Comparison of ENCODE assay signal across 10 cellular contexts in the genomic region with DNA sequence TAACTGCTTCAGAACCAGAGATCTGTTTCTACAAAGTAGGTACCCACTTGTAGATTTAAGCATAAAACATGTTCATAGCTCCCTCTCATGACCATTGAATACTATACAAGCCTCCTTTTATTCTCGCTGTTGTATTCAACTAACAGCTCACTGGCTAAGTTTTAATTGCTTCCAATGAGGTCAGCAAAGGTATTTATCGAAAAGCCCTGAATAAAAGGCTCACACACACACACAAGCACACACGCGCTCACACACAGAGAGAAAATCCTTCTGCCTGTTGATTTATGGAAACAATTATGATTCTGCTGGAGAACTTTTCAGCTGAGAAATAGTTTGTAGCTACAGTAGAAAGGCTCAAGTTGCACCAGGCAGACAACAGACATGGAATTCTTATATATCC. TPM values are rescaled to one million over a fixed set of nuclear protein-coding genes. Genes with fewer than 3 reads are reported as not detected.
A peak's percentile ranks its signal among the peaks of the same experiment; 100 is the strongest.
DNase-seq lines count a peak whose midpoint lies in the region; ATAC-seq, FAIRE-seq and TF ChIP-seq lines count a peak whose summit lies in the region.
"Had no signal": no experiment of that assay in that cellular context is flagged by ENCODE, and none has a peak within 500 bp of the region (broad histone marks: within the 10 kb centered on the region; RNA-seq: fewer than 3 reads in every experiment).

A gene with protein sequence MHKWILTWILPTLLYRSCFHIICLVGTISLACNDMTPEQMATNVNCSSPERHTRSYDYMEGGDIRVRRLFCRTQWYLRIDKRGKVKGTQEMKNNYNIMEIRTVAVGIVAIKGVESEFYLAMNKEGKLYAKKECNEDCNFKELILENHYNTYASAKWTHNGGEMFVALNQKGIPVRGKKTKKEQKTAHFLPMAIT (plus strand): TSS at position 222 of the 400 bp plus-strand sequence. CDS start 1,056 bp downstream, outside the sequence.

- DNase-seq in HCT116 (ENCODE audit: low read depth, low spot score) (no peak), ascending aorta (ENCODE audit: low spot score in 2 of 2) (no peak), kidney (no peak), stomach (no peak), GM13976 (ENCODE audit: low spot score) (no peak), occipital lobe (lab: John Stamatoyannopoulos, UW) (no peak)
- no peak for DNase-seq in activated T-cell treated with anti-CD3 and anti-CD28 coated beads, Interleukin-2, amount 50 U/mL, for 24 hours
- DNase-seq: KBM-7, WERI-Rb-1 had no signal

- no peak for FAIRE-seq in kidney (lab: Jason Lieb, UNC)

- H3K27me3 ChIP-seq in HCT116 (ENCODE audit: insufficient read depth, low read length), result no peaks in the 10 kb centered on the region
- H3K27me3 ChIP-seq in ascending aorta, result no peaks in the 10 kb centered on the region
- no peaks in the 10 kb centered on the region for H3K27me3 ChIP-seq in stomach

- no peaks in the 10 kb centered on the region for H3K9me2 ChIP-seq in HCT116 (ENCODE audit: insufficient read depth)

- POLR2A ChIA-PET in HCT116 (lab: Charles Lee), result no interaction called here

- H3K9ac ChIP-seq in HCT116 (ENCODE audit: low read length) (no peak within 1 kb of the TSS), kidney (ENCODE audit: low read length in 2 of 2) (peak within 1 kb of the TSS in 1 of 2 donors; percentile 42)

- H3K4me1 ChIP-seq in HCT116 (ENCODE audit: control insufficient read depth in 1 of 2, insufficient read depth in 2 of 2, low read length in 2 of 2), result no peaks in the 10 kb centered on the region
- H3K4me1 ChIP-seq in ascending aorta, result no peaks in the 10 kb centered on the region
- no peaks in the 10 kb centered on the region for H3K4me1 ChIP-seq in kidney (ENCODE audit: control insufficient read depth in 1 of 2, insufficient read depth in 1 of 2, low read depth in 1 of 2, low read length in 2 of 2)
- H3K4me1 ChIP-seq in stomach, result peaks cover 0 to 9% (median 0%) of the 10 kb centered on the region in 4 donors

- H2AFZ ChIP-seq in HCT116 (ENCODE audit: low read depth, low read length, poor library complexity, severe bottlenecking), result peak within 1 kb of the TSS; percentile 51

- no peak within 1 kb of the TSS for H3K27ac ChIP-seq in HCT116 (ENCODE audit: low read depth, low read length)
- no peak within 1 kb of the TSS for H3K27ac ChIP-seq in ascending aorta
- peak within 1 kb of the TSS in 1 of 2 donors; percentile 50 for H3K27ac ChIP-seq in kidney (ENCODE audit: low read depth in 2 of 2, low read length in 2 of 2)
- peak within 1 kb of the TSS in 4 of 5 donors; percentile 57 to 72 (median 60) for H3K27ac ChIP-seq in stomach
- H3K27ac ChIP-seq: WERI-Rb-1 had no signal

- no peaks in the 10 kb centered on the region for H3K79me2 ChIP-seq in HCT116 (ENCODE audit: insufficient read depth, low read length)

- CTCF ChIA-PET in HCT116 (lab: Charles Lee), result interaction anchor here (0.7 to 2.8 kb wide), 10 partner anchors 9 to 893 kb away, joined by 3 to 37 read pairs (median 5); no protein-coding TSS in a partner anchor

- H3K9me3 ChIP-seq in HCT116 (ENCODE audit: control insufficient read depth in 1 of 2, insufficient read depth in 1 of 2, low read depth in 1 of 2, low read length in 2 of 2), result no peaks in the 10 kb centered on the region
- H3K9me3 ChIP-seq in ascending aorta, result no peaks in the 10 kb centered on the region
- H3K9me3 ChIP-seq in kidney (ENCODE audit: control insufficient read depth in 1 of 2, low read length in 2 of 2), result no peaks in the 10 kb centered on the region
- H3K9me3 ChIP-seq in stomach, result no peaks in the 10 kb centered on the region

- no peaks in the 10 kb centered on the region for H3K27me3 Mint-ChIP-seq in activated T-cell treated with anti-CD3 and anti-CD28 coated beads, Interleukin-2, amount 50 U/mL, for 24 hours

- RAD21 ChIA-PET in HCT116 (lab: Charles Lee; ENCODE audit: low non-redundant PET in 1 of 2, low total read pairs in 2 of 2, uncharacterized antibody in 2 of 2, unreplicated experiment in 2 of 2), result no interaction called here

- TF ChIP-seq RAD21 in HCT116 (IDR thresholded peaks at IDR 0.05; ENCODE audit: low read depth), result no peak

- ATAC-seq in HCT116 (no peak), GM19035 (IDR thresholded peaks at IDR 0.05; ENCODE audit: unreplicated experiment) (no peak)

- TF ChIP-seq POLR2A in HCT116 (IDR thresholded peaks at IDR 0.05; ENCODE audit: borderline replicate concordance, extremely low read depth, insufficient read depth, insufficient read length) (no peak), stomach (IDR thresholded peaks at IDR 0.05) (no peak)

- H3K4me3 ChIP-seq in HCT116 (replicated peaks in 1 of 2; ENCODE audit: low read depth in 1 of 2, low read length in 2 of 2) (no peak within 1 kb of the TSS), ascending aorta (peak within 1 kb of the TSS; percentile 24 to 38), kidney (ENCODE audit: low read length in 2 of 2) (peak within 1 kb of the TSS; percentile 33 to 59), stomach (peak within 1 kb of the TSS; percentile 39 to 45 (median 41))

- BruUV-seq in HCT116 (replicated peaks; lab: Mats Ljungman, UMichigan), result no TSS peak

- no peak within 1 kb of the TSS for H3K27ac Mint-ChIP-seq in activated T-cell treated with anti-CD3 and anti-CD28 coated beads, Interleukin-2, amount 50 U/mL, for 24 hours

- H3K36me3 ChIP-seq in HCT116 (ENCODE audit: control insufficient read depth in 1 of 2, insufficient read depth in 2 of 2, low read length in 2 of 2) (no peaks in the 10 kb centered on the region), ascending aorta (no peaks in the 10 kb centered on the region), kidney (ENCODE audit: control insufficient read depth in 1 of 2, insufficient read depth in 2 of 2, low read length in 2 of 2) (no peaks in the 10 kb centered on the region), stomach (no peaks in the 10 kb centered on the region)
- H3K36me3 ChIP-seq: WERI-Rb-1 had no signal

- no peaks in the 10 kb centered on the region for H3K36me3 Mint-ChIP-seq in activated T-cell treated with anti-CD3 and anti-CD28 coated beads, Interleukin-2, amount 50 U/mL, for 24 hours (ENCODE audit: low read depth)

- no peak for TF ChIP-seq EP300 in stomach (IDR thresholded peaks at IDR 0.05)

- peaks cover 3% of the 10 kb centered on the region for H3K4me1 Mint-ChIP-seq in activated T-cell treated with anti-CD3 and anti-CD28 coated beads, Interleukin-2, amount 50 U/mL, for 24 hours (ENCODE audit: low read depth)

- TF ChIP-seq CTCF in HCT116 (IDR thresholded peaks at IDR 0.05 in 2 of 3, conservative IDR thresholded peaks at IDR 0.05 in 1 of 3; ENCODE audit: borderline replicate concordance in 1 of 3, insufficient read depth in 1 of 3, low read depth in 2 of 3, low read length in 2 of 3) (no peak), ascending aorta (IDR thresholded peaks at IDR 0.05) (peak in 1 of 3 experiments; percentile 4), kidney (IDR thresholded peaks at IDR 0.05; ENCODE audit: borderline replicate concordance, extremely low read depth, insufficient read depth) (no peak), stomach (IDR thresholded peaks at IDR 0.05) (no peak), GM13976 (IDR thresholded peaks at IDR 0.05; ENCODE audit: borderline replicate concordance, control extremely low read depth, extremely low read depth, insufficient read depth, missing control alignments) (no peak)

- intact Hi-C loops in HCT116 (cut with micrococcal nuclease), result loop anchor here (2.0 to 10.0 kb wide), 2 partner anchors 188 to 1068 kb away; no protein-coding TSS in a partner anchor
- intact Hi-C loops in ascending aorta (cut with DNase I), result loop anchor here (2.0 kb wide), 1 partner anchor 188 kb away; no protein-coding TSS in a partner anchor
- intact Hi-C loops in kidney (cut with DNase I), result loop anchor here (10.0 kb wide), 1 partner anchor 188 kb away; no protein-coding TSS in a partner anchor
- intact Hi-C loops in stomach (cut with DNase I; ENCODE audit: low total_unique reads), result no loop called here

- 32 to 50% (median 41%) methylated on average over 4 of the region's 4 CpGs for WGBS in stomach, 5 donors

- H3K9me3 Mint-ChIP-seq in activated T-cell treated with anti-CD3 and anti-CD28 coated beads, Interleukin-2, amount 50 U/mL, for 24 hours, result no peaks in the 10 kb centered on the region

- in situ Hi-C loops in GM13976 (cut with MboI; ENCODE audit: low sequenced_read_pairs, unreplicated experiment), result no loop called here

- no peak within 1 kb of the TSS for H3K4me3 Mint-ChIP-seq in activated T-cell treated with anti-CD3 and anti-CD28 coated beads, Interleukin-2, amount 50 U/mL, for 24 hours

- no peak within 1 kb of the TSS for H3K4me2 ChIP-seq in HCT116 (ENCODE audit: low read length)

- no peaks in the 10 kb centered on the region for H4K20me1 ChIP-seq in HCT116 (ENCODE audit: insufficient read depth)

TF ChIP-seq in HCT116, 20 proteins besides CTCF, POLR2A, EP300 and RAD21:
- TF ChIP-seq JUND (IDR thresholded peaks at IDR 0.05), result no peak
- TF ChIP-seq EZH2 (IDR thresholded peaks at IDR 0.05), result no peak
- TF ChIP-seq TCF7L2 (IDR thresholded peaks at IDR 0.05; ENCODE audit: borderline replicate concordance, extremely low read depth, insufficient read depth, insufficient read length), result no peak
- TF ChIP-seq, protein P1, sequence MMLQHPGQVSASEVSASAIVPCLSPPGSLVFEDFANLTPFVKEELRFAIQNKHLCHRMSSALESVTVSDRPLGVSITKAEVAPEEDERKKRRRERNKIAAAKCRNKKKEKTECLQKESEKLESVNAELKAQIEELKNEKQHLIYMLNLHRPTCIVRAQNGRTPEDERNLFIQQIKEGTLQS (IDR thresholded peaks at IDR 0.05), result no peak

RNA-seq across cellular contexts. Expression of the gene that starts here (rescaled TPM):
- total RNA-seq in HCT116 (2021; ENCODE audit: unreplicated experiment) (0.49 TPM), ascending aorta (31.4 TPM), kidney (23.8 TPM), stomach (10 to 100 TPM in 4 of 5 donors, 1 to 10 TPM in 1; 2.6 to 55.1 (median 33.9) TPM), occipital lobe (0.31 TPM)
- not detected in 2 replicates for polyA plus RNA-seq in HCT116 (2012)
- polyA plus RNA-seq in kidney (ENCODE audit: insufficient read depth, low read depth, low replicate concordance) (3.8 TPM), stomach (10 to 100 TPM in 2 of 3 donors, 1 to 10 TPM in 1; 5.7 to 35.8 (median 26.3) TPM)

Comparison
In these comparisons a context has a peak if more than half of its experiments do, and no peak if none do; other contexts are left out.
1. H3K27ac ChIP-seq: peak in stomach (4 of 5); none in HCT116 (single experiment) and ascending aorta (0 of 2).
2. H3K4me3 ChIP-seq: peak in ascending aorta (2 of 2), kidney (2 of 2) and stomach (4 of 4); none in HCT116 (0 of 2).